In the genomic region with DNA sequence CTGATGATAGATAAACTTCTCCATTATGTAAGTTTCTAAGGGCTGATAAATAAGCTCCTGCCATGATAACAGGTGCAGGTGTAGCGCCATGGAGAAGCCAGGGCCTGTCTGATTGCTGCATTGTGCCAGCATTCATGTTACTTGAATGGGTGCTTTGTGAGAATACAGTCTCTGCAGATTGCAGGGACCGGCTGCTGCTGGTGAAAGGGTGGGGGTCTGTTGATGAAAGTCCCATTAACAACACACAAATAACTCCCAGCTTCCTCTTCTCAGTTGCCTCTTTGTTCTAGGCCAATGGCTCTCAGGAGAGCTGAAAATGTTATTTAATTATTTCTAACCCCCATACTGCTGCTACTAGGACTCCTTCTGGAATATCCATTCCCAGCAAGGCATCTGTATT, we compare ENCODE assay signal across 15 cellular contexts.
"Had no signal": no experiment of that assay in that cellular context is flagged by ENCODE, and none has a peak within 500 bp of the region (broad histone marks: within the 10 kb centered on the region; RNA-seq: fewer than 3 reads in every experiment).

No MANE protein-coding gene starts in this region.

- DNase-seq: activated CD4-positive, alpha-beta T cell treated with anti-CD3 and anti-CD28 coated beads, Interleukin-2, amount 50 U/mL, for 4 hours; activated gamma-delta T cell treated with Interleukin-2 at 50 U/mL for 16 hours; adrenal gland; effector CD8-positive, alpha-beta T cell; immature natural killer cell; left ventricle myocardium superior; mucosa of descending colon; naive B cell; ovary; spleen; stimulated activated naive B cell treated with anti-CD40 and anti-IgM and Interleukin-4, amounts not matched to agents 10 μg/mL and 1 μg/mL and 100 μg/mL, for 72 hours; thyroid gland had no signal

- ATAC-seq: activated naive CD4-positive, alpha-beta T cell treated with anti-CD3 and anti-CD28 coated beads, Interleukin-2, amount 50 U/mL, for 72 hours; esophagus mucosa; gastroesophageal sphincter; left ventricle myocardium superior; mucosa of descending colon; stimulated activated naive B cell treated with anti-CD40 and anti-IgM and Interleukin-4, amounts not matched to agents 10 μg/mL and 1 μg/mL and 100 μg/mL, for 72 hours had no signal
